ENCODE assay signal across 9 cellular contexts in genomic region chr1:202214089-202214843, GRCh38. TPM values are rescaled to one million over a fixed set of nuclear protein-coding genes. Genes with fewer than 3 reads are reported as not detected.
DNase-seq lines count a peak whose midpoint lies in the region; ATAC-seq and TF ChIP-seq lines count a peak whose summit lies in the region.
"Had no signal": no experiment of that assay in that cellular context is flagged by ENCODE, and none has a peak within 500 bp of the region (broad histone marks: within the 10 kb centered on the region; RNA-seq: fewer than 3 reads in every experiment).

No MANE protein-coding gene starts in this region.

- TF ChIP-seq CTCF in chondrocyte (IDR thresholded peaks at IDR 0.05) (no peak), transverse colon (IDR thresholded peaks at IDR 0.05) (no peak)

- no peaks in the 10 kb centered on the region for H3K36me3 Mint-ChIP-seq in activated CD8-positive, alpha-beta memory T cell treated with anti-CD3 and anti-CD28 coated beads, Interleukin-2, amount 10 ng/mL, durations not matched to agents 7 days and 5 days
- H3K36me3 Mint-ChIP-seq in chondrocyte (ENCODE audit: low read depth) (no peaks in the 10 kb centered on the region), memory B cell (no peaks in the 10 kb centered on the region)

- peaks cover 5% of the 10 kb centered on the region for H3K4me1 Mint-ChIP-seq in activated CD8-positive, alpha-beta memory T cell treated with anti-CD3 and anti-CD28 coated beads, Interleukin-2, amount 10 ng/mL, durations not matched to agents 7 days and 5 days
- H3K4me1 Mint-ChIP-seq in chondrocyte (ENCODE audit: low read depth): peaks cover 29% of the 10 kb centered on the region
- H3K4me1 Mint-ChIP-seq in memory B cell: peaks cover 4% of the 10 kb centered on the region

- intact Hi-C loops in transverse colon (cut with DNase I; ENCODE audit: low total_unique reads): no loop called here

- no peak overlapping the region for H3K4me3 Mint-ChIP-seq in activated CD8-positive, alpha-beta memory T cell treated with anti-CD3 and anti-CD28 coated beads, Interleukin-2, amount 10 ng/mL, durations not matched to agents 7 days and 5 days
- H3K4me3 Mint-ChIP-seq in chondrocyte (ENCODE audit: unreplicated experiment): peak overlapping the region; percentile 57
- H3K4me3 Mint-ChIP-seq in memory B cell: peak overlapping the region; percentile 64

- 6 to 60% methylated on average over 2 to 54 of the region's 56 CpGs for WGBS in transverse colon (ENCODE audit: low coverage in 1 of 2), 2 donors

- H3K27ac ChIP-seq in transverse colon: no peak overlapping the region
- H3K27ac ChIP-seq: SJSA1 had no signal

- in situ Hi-C loops in transverse colon (cut with MboI; ENCODE audit: low pct_ligation_motif_present in 1 of 4, low pct_unique_long_range_greater_than_20kb in 1 of 4, low sequenced_read_pairs in 3 of 4): no loop called here

- no peak for TF ChIP-seq EP300 in transverse colon (IDR thresholded peaks at IDR 0.05; ENCODE audit: low read depth)

- peaks cover 73% of the 10 kb centered on the region for H3K27me3 Mint-ChIP-seq in activated CD8-positive, alpha-beta memory T cell treated with anti-CD3 and anti-CD28 coated beads, Interleukin-2, amount 10 ng/mL, durations not matched to agents 7 days and 5 days
- H3K27me3 Mint-ChIP-seq in chondrocyte (ENCODE audit: low read depth) (peaks cover 25% of the 10 kb centered on the region), memory B cell (peaks cover 38% of the 10 kb centered on the region)

- ATAC-seq in activated CD8-positive, alpha-beta memory T cell treated with anti-CD3 and anti-CD28 coated beads, Interleukin-2, amount 10 ng/mL, durations not matched to agents 7 days and 5 days: peak; percentile 16
- no peak for ATAC-seq in memory B cell (ENCODE audit: low read depth)
- no peak for ATAC-seq in HG02610 (IDR thresholded peaks at IDR 0.05; ENCODE audit: unreplicated experiment)

- CTCF ChIA-PET in activated CD8-positive, alpha-beta memory T cell treated with anti-CD3 and anti-CD28 coated beads, Interleukin-2, amount 10 ng/mL, durations not matched to agents 7 days and 5 days (lab: Charles Lee): interaction anchor here (0.8 to 3.5 kb wide), 5 partner anchors 9 to 492 kb away, joined by 3 to 15 read pairs (median 4); partner anchors contain the start of gene LGR6

- H3K9me3 Mint-ChIP-seq in activated CD8-positive, alpha-beta memory T cell treated with anti-CD3 and anti-CD28 coated beads, Interleukin-2, amount 10 ng/mL, durations not matched to agents 7 days and 5 days (ENCODE audit: low read depth): no peaks in the 10 kb centered on the region
- H3K9me3 Mint-ChIP-seq in chondrocyte (ENCODE audit: low read depth) (no peaks in the 10 kb centered on the region), memory B cell (no peaks in the 10 kb centered on the region)

- peaks cover 0 to 11% (median 0%) of the 10 kb centered on the region in 4 donors for H3K4me1 ChIP-seq in transverse colon

- no peak for DNase-seq in activated CD8-positive, alpha-beta memory T cell treated with anti-CD3 and anti-CD28 coated beads, Interleukin-2, amount 10 ng/mL, durations not matched to agents 7 days and 5 days
- no peak for DNase-seq in activated CD8-positive, alpha-beta memory T cell treated with anti-CD3 and anti-CD28 coated beads, Interleukin-2, amount 50 U/mL, for 4 hours
- DNase-seq in chondrocyte (ENCODE audit: low spot score) (no peak), memory B cell (ENCODE audit: low spot score in 2 of 2) (no peak), transverse colon (peak; percentile 38), NCI-H2171 treated with DMSO at 0.1 percent for 48 hours (lab: John Stamatoyannopoulos, UW) (no peak), mesenteric fat pad (ENCODE audit: low spot score) (no peak)

- H3K4me3 ChIP-seq in transverse colon: peak overlapping the region in 3 of 4 donors; percentile 24 to 48 (median 39)
- H3K4me3 ChIP-seq: SJSA1 had no signal

- no peaks in the 10 kb centered on the region for H3K36me3 ChIP-seq in transverse colon
- H3K36me3 ChIP-seq: SJSA1 had no signal

- H3K9me3 ChIP-seq in transverse colon: no peaks in the 10 kb centered on the region
- H3K9me3 ChIP-seq: SJSA1 had no signal

- no peak overlapping the region for H3K27ac Mint-ChIP-seq in activated CD8-positive, alpha-beta memory T cell treated with anti-CD3 and anti-CD28 coated beads, Interleukin-2, amount 10 ng/mL, durations not matched to agents 7 days and 5 days
- no peak overlapping the region for H3K27ac Mint-ChIP-seq in chondrocyte (ENCODE audit: unreplicated experiment)
- no peak overlapping the region for H3K27ac Mint-ChIP-seq in memory B cell

- TF ChIP-seq POLR2A in transverse colon (IDR thresholded peaks at IDR 0.05): no peak

- H3K27me3 ChIP-seq in transverse colon: peaks cover 40% of the 10 kb centered on the region

RNA-seq across cellular contexts. Expression of gene LGR6, which starts 20.7 kb away (rescaled TPM):
- total RNA-seq in activated CD8-positive, alpha-beta memory T cell treated with anti-CD3 and anti-CD28 coated beads, Interleukin-2, amount 10 ng/mL, durations not matched to agents 7 days and 5 days: under 1 TPM in 1 of 2 experiments, not detected in 1; 0.26 TPM
- total RNA-seq in chondrocyte (1.4 to 4.1 TPM (median 1.8 TPM) in 3 replicates), transverse colon (1 to 10 TPM in 1 of 4 donors, under 1 TPM in 1, not detected in 2; 0.41 to 1.6 TPM), mesenteric fat pad (0.35 TPM)
- total RNA-seq: SJSA1 had no signal

RNA-seq across cellular contexts. Expression of gene PTPN7, which starts 53.9 kb away (rescaled TPM):
- 100 to 1,000 TPM; 228 to 410 TPM for total RNA-seq in activated CD8-positive, alpha-beta memory T cell treated with anti-CD3 and anti-CD28 coated beads, Interleukin-2, amount 10 ng/mL, durations not matched to agents 7 days and 5 days
- total RNA-seq in chondrocyte: not detected in 3 replicates
- 10 to 100 TPM in 2 of 4 donors, 1 to 10 TPM in 1, not detected in 1; 5.2 to 32.5 (median 14.0) TPM for total RNA-seq in transverse colon
- 3.0 TPM for total RNA-seq in mesenteric fat pad
- total RNA-seq: SJSA1 had no signal

Comparison
In these comparisons a context has a peak if more than half of its experiments do, and no peak if none do; other contexts are left out.
1. RNA of gene PTPN7, which starts 53.9 kb away (total RNA-seq): 228 to 410 TPM in activated CD8-positive, alpha-beta memory T cell treated with anti-CD3 and anti-CD28 coated beads, Interleukin-2, amount 10 ng/mL, durations not matched to agents 7 days and 5 days; 5.2 to 32.5 TPM in transverse colon, 3.0 TPM in mesenteric fat pad (single experiment) and not detected in chondrocyte; every median in the first group is over 4 times any median in the second.